20 cellular contexts compared by ENCODE assay signal in genomic region chr2:108571262-108571661, GRCh38. TPM values are rescaled to one million over a fixed set of nuclear protein-coding genes. Genes with fewer than 3 reads are reported as not detected.
A peak's percentile ranks its signal among the peaks of the same experiment; 100 is the strongest.
DNase-seq lines count a peak whose midpoint lies in the region; ATAC-seq and TF ChIP-seq lines count a peak whose summit lies in the region.
"Had no signal": no experiment of that assay in that cellular context is flagged by ENCODE, and none has a peak within 500 bp of the region (broad histone marks: within the 10 kb centered on the region; RNA-seq: fewer than 3 reads in every experiment).

No MANE protein-coding gene starts in this region.

- H3K4me1 Mint-ChIP-seq in chondrocyte (ENCODE audit: low read depth) = peaks cover 79% of the 10 kb centered on the region

- peak overlapping the region; percentile 95 for H3K27ac Mint-ChIP-seq in chondrocyte (ENCODE audit: unreplicated experiment)
- H3K27ac Mint-ChIP-seq: dendritic cell treated with granulocyte-macrophage colony-stimulating factor and Interleukin-4, amounts not matched to agents 40 ng/mL and 50 ng/mL, for 4 days had no signal

- BruUV-seq in PC-3 (replicated peaks; lab: Mats Ljungman, UMichigan) (no TSS peak), A673 (replicated peaks; lab: Mats Ljungman, UMichigan) (no TSS peak)

- TF ChIP-seq POLR2A in body of pancreas (IDR thresholded peaks at IDR 0.05) = no peak

- H3K4me3 ChIP-seq in PC-3 (ENCODE audit: low read length) = peak overlapping the region; percentile 33; the same call in 1 of the 2 replicates
- H3K4me3 ChIP-seq in A673 (ENCODE audit: low read depth, low read length, poor library complexity, severe bottlenecking) = no peak overlapping the region
- H3K4me3 ChIP-seq in body of pancreas = no peak overlapping the region
- H3K4me3 ChIP-seq: BLaER1 treated with 17β-estradiol and CSF1 and Interleukin-3, amounts not matched to agents 10 nM and 100 nM; sigmoid colon; suprapubic skin had no signal

- POLR2A ChIA-PET in PC-3 (lab: Charles Lee; ENCODE audit: unreplicated experiment) (interaction anchor here (1.1 kb wide), 1 partner anchor 37 kb away, joined by 5 read pairs; the partner anchor contains the start of gene LIMS1), A673 (lab: Charles Lee; ENCODE audit: low non-redundant PET) (no interaction called here)

- peak overlapping the region; percentile 48 for H3K27ac ChIP-seq in PC-3 (ENCODE audit: low read length)
- H3K27ac ChIP-seq in A673 (ENCODE audit: low read depth, low read length, poor library complexity, severe bottlenecking) = no peak overlapping the region
- no peak overlapping the region for H3K27ac ChIP-seq in body of pancreas
- H3K27ac ChIP-seq: BLaER1 treated with 17β-estradiol and CSF1 and Interleukin-3, amounts not matched to agents 10 nM and 100 nM; suprapubic skin had no signal

- H3K9me3 Mint-ChIP-seq in chondrocyte (ENCODE audit: low read depth) = no peaks in the 10 kb centered on the region
- H3K9me3 Mint-ChIP-seq: dendritic cell treated with granulocyte-macrophage colony-stimulating factor and Interleukin-4, amounts not matched to agents 40 ng/mL and 50 ng/mL, for 4 days had no signal

- H3K9me3 ChIP-seq in PC-3 (ENCODE audit: low read length) = no peaks in the 10 kb centered on the region
- H3K9me3 ChIP-seq in A673 (ENCODE audit: low read depth, low read length, poor library complexity, severe bottlenecking) = no peaks in the 10 kb centered on the region
- no peaks in the 10 kb centered on the region for H3K9me3 ChIP-seq in body of pancreas
- H3K9me3 ChIP-seq: sigmoid colon, suprapubic skin had no signal

- no peaks in the 10 kb centered on the region for H3F3A ChIP-seq in PC-3 (ENCODE audit: low read length, unreplicated experiment)

- peak overlapping the region; percentile 62 for H3K4me2 ChIP-seq in PC-3 (ENCODE audit: low read length)
- H3K4me2 ChIP-seq: BLaER1 treated with 17β-estradiol and CSF1 and Interleukin-3, amounts not matched to agents 10 nM and 100 nM had no signal

- H3K4me1 ChIP-seq in PC-3 (ENCODE audit: insufficient read depth, low read length) (peaks cover 62% of the 10 kb centered on the region), A673 (ENCODE audit: insufficient read depth, low read length, poor library complexity, severe bottlenecking) (peaks cover 5% of the 10 kb centered on the region), body of pancreas (peaks cover 38% of the 10 kb centered on the region)

- H3K9ac ChIP-seq in PC-3 (ENCODE audit: low read length) = no peak overlapping the region
- H3K9ac ChIP-seq: BLaER1 treated with 17β-estradiol and CSF1 and Interleukin-3, amounts not matched to agents 10 nM and 100 nM had no signal

- no peaks in the 10 kb centered on the region for H3K27me3 ChIP-seq in PC-3 (ENCODE audit: low read length)
- no peaks in the 10 kb centered on the region for H3K27me3 ChIP-seq in A673 (replicated peaks; ENCODE audit: insufficient read depth, low read depth, low read length, poor library complexity)
- no peaks in the 10 kb centered on the region for H3K27me3 ChIP-seq in body of pancreas
- H3K27me3 ChIP-seq: BLaER1 treated with 17β-estradiol and CSF1 and Interleukin-3, amounts not matched to agents 10 nM and 100 nM; sigmoid colon; suprapubic skin had no signal

- no peak for TF ChIP-seq CTCF in PC-3 (conservative IDR thresholded peaks at IDR 0.05; ENCODE audit: low read depth, low read length)
- no peak for TF ChIP-seq CTCF in chondrocyte (IDR thresholded peaks at IDR 0.05)
- TF ChIP-seq CTCF in A673 (conservative IDR thresholded peaks at IDR 0.05; ENCODE audit: low read depth, low read length) = no peak
- no peak for TF ChIP-seq CTCF in body of pancreas (IDR thresholded peaks at IDR 0.05)

- intact Hi-C loops in PC-3 (cut with micrococcal nuclease) (loop anchor here (2.0 kb wide), 1 partner anchor 36 kb away; the partner anchor contains the start of gene LIMS1), A673 (cut with micrococcal nuclease; ENCODE audit: unreplicated experiment) (no loop called here), body of pancreas (cut with DNase I) (no loop called here)

- H3K27me3 Mint-ChIP-seq in chondrocyte (ENCODE audit: low read depth) = no peaks in the 10 kb centered on the region
- H3K27me3 Mint-ChIP-seq: dendritic cell treated with granulocyte-macrophage colony-stimulating factor and Interleukin-4, amounts not matched to agents 40 ng/mL and 50 ng/mL, for 4 days had no signal

- H3K79me2 ChIP-seq in PC-3 (ENCODE audit: low read length) = peaks cover 79% of the 10 kb centered on the region

- H3K9me2 ChIP-seq in PC-3 (replicated peaks; ENCODE audit: low read length) = no peaks in the 10 kb centered on the region

- DNase-seq in ELR (ENCODE audit: low read depth) (peak; percentile 81), PC-3 (peak; percentile 66), chondrocyte (ENCODE audit: low spot score) (no peak), renal cortical epithelial cell (ENCODE audit: low read depth) (peak; percentile 74), A673 (ENCODE audit: low spot score) (no peak), body of pancreas (no peak)
- DNase-seq: activated CD4-positive, CD25-positive, alpha-beta regulatory T cell treated with anti-CD3 and anti-CD28 coated beads, Interleukin-2, amount 50 U/mL, for 72 hours; activated effector memory CD4-positive, alpha-beta T cell treated with anti-CD3 and anti-CD28 coated beads, Interleukin-2, amount 50 U/mL, for 16 hours; COR-L47; DMS79; NCI-H1092 treated with DMSO at 0.1 percent for 48 hours; NCI-H187 treated with DMSO at 0.1 percent for 48 hours; NCI-H526; posterior cingulate gyrus; SHP77 treated with DMSO at 0.1 percent for 48 hours; sigmoid colon had no signal

- ATAC-seq in PC-3 = peak; percentile 62
- no peak for ATAC-seq in body of pancreas
- ATAC-seq in GM19467 (IDR thresholded peaks at IDR 0.05; ENCODE audit: unreplicated experiment) = no peak

- H3K4me3 Mint-ChIP-seq in chondrocyte (ENCODE audit: unreplicated experiment) = no peak overlapping the region
- H3K4me3 Mint-ChIP-seq: dendritic cell treated with granulocyte-macrophage colony-stimulating factor and Interleukin-4, amounts not matched to agents 40 ng/mL and 50 ng/mL, for 4 days had no signal

- H4K20me1 ChIP-seq in PC-3 (ENCODE audit: low read length) = peaks cover 5% of the 10 kb centered on the region; the same call in 1 of the 2 replicates

- H2AFZ ChIP-seq in PC-3 (ENCODE audit: low read length) = no peak overlapping the region

- WGBS in body of pancreas, 2 donors = 57 to 73% methylated on average over 3 of the region's 3 CpGs

- no peaks in the 10 kb centered on the region for H3K36me3 Mint-ChIP-seq in chondrocyte (ENCODE audit: low read depth)

- CTCF ChIA-PET in PC-3 (lab: Charles Lee) (interaction anchor here (1.6 kb wide), 1 partner anchor 13 kb away, joined by 4 read pairs; no protein-coding TSS in a partner anchor), A673 (lab: Charles Lee) (no interaction called here)

- H3K36me3 ChIP-seq in PC-3 (ENCODE audit: low read depth, low read length) = no peaks in the 10 kb centered on the region
- no peaks in the 10 kb centered on the region for H3K36me3 ChIP-seq in A673 (ENCODE audit: insufficient read depth, low read length, poor library complexity, severe bottlenecking)
- no peaks in the 10 kb centered on the region for H3K36me3 ChIP-seq in body of pancreas (replicated peaks in 1 of 2; ENCODE audit: insufficient read depth in 1 of 2, low read depth in 2 of 2)
- H3K36me3 ChIP-seq: sigmoid colon, suprapubic skin had no signal

RNA-seq across cellular contexts. Expression of gene LIMS1, which starts 37.0 kb away (rescaled TPM):
- total RNA-seq in PC-3 (2014; rRNA removed) (58.9 and 62.7 TPM in 2 replicates), chondrocyte (101 to 148 TPM (median 145 TPM) in 3 replicates), renal cortical epithelial cell (186 and 200 TPM in 2 replicates), A673 (2021) (42.9 and 43.9 TPM in 2 replicates), body of pancreas (10 to 100 TPM; 19.1 to 28.3 TPM)

Comparison
In these comparisons a context has a peak if more than half of its experiments do, and no peak if none do; other contexts are left out.
1. DNase-seq: peak in ELR (single experiment), PC-3 (single experiment) and renal cortical epithelial cell (single experiment); none in chondrocyte (single experiment), A673 (single experiment) and body of pancreas (0 of 4).